ENCODE assay signal across 8 cellular contexts in genomic region chr1:3668585-3669300, GRCh38. TPM values are rescaled to one million over a fixed set of nuclear protein-coding genes. Genes with fewer than 3 reads are reported as not detected.
DNase-seq lines count a peak whose midpoint lies in the region; ATAC-seq and TF ChIP-seq lines count a peak whose summit lies in the region.

No MANE protein-coding gene starts in this region.

- no peaks in the 10 kb centered on the region for H3K9me3 Mint-ChIP-seq in MCF 10A (ENCODE audit: unreplicated experiment)

- H3K4me3 ChIP-seq in coronary artery (no peak overlapping the region), lower leg skin (ENCODE audit: low read depth, poor library complexity, severe bottlenecking) (no peak overlapping the region)

- H3K4me3 Mint-ChIP-seq in MCF 10A (ENCODE audit: unreplicated experiment): peak overlapping the region; percentile 15

- no peaks in the 10 kb centered on the region for H3K27me3 Mint-ChIP-seq in MCF 10A (ENCODE audit: insufficient read depth, unreplicated experiment)

- WGBS in lower leg skin, 2 donors: 14 to 28% methylated on average over 15 to 19 of the region's 30 CpGs

- CTCF ChIA-PET in MCF 10A (lab: Yijun Ruan, JAX): interaction anchor here (0.6 to 1.8 kb wide), 4 partner anchors 12 to 56 kb away, joined by 3 to 11 read pairs (median 4); no protein-coding TSS in a partner anchor

- POLR2A ChIA-PET in MCF 10A (lab: Yijun Ruan, JAX): interaction anchor here (0.7 to 1.6 kb wide), 7 partner anchors 16 to 127 kb away, joined by 3 to 14 read pairs (median 5); partner anchors contain the start of gene LRRC47

- no peaks in the 10 kb centered on the region for H3K36me3 Mint-ChIP-seq in MCF 10A (ENCODE audit: insufficient read depth, unreplicated experiment)

- ATAC-seq in HG02970 (IDR thresholded peaks at IDR 0.05; ENCODE audit: low FRiP score, unreplicated experiment): no peak
- ATAC-seq in HG03571 (IDR thresholded peaks at IDR 0.05; ENCODE audit: unreplicated experiment): no peak

- H3K27ac ChIP-seq in coronary artery: no peak overlapping the region

- no TSS peak for BruUV-seq in MCF 10A (replicated peaks; lab: Mats Ljungman, UMichigan)

- peak; percentile 72 for DNase-seq in CD1c-positive myeloid dendritic cell (ENCODE audit: extremely low spot score)
- DNase-seq in NCI-H1417 (lab: John Stamatoyannopoulos, UW): peak; percentile 74 to 95 (median 90)
- peak; percentile 63 for DNase-seq in MCF 10A (ENCODE audit: unreplicated experiment)
- DNase-seq in midbrain (lab: John Stamatoyannopoulos, UW): peak; percentile 28
- DNase-seq in coronary artery (ENCODE audit: low spot score): no peak
- no peak for DNase-seq in lower leg skin (ENCODE audit: low spot score in 2 of 2)

- H3K4me1 Mint-ChIP-seq in MCF 10A (ENCODE audit: insufficient read depth, unreplicated experiment): peaks cover 20% of the 10 kb centered on the region

- TF ChIP-seq CTCF in MCF 10A (IDR thresholded peaks at IDR 0.05; ENCODE audit: unreplicated experiment) (no peak), coronary artery (IDR thresholded peaks at IDR 0.05) (no peak), lower leg skin (IDR thresholded peaks at IDR 0.05) (no peak)

- TF ChIP-seq POLR2A in lower leg skin (IDR thresholded peaks at IDR 0.05): no peak

- intact Hi-C loops in MCF 10A (cut with micrococcal nuclease): no loop called here
- intact Hi-C loops in lower leg skin (cut with DNase I; ENCODE audit: low total_unique reads): no loop called here

- H3K27ac Mint-ChIP-seq in MCF 10A (ENCODE audit: low read depth, unreplicated experiment): no peak overlapping the region

RNA-seq across cellular contexts. Expression of gene TP73, which starts 16.4 kb away (rescaled TPM):
- total RNA-seq in MCF 10A (2022) (0.37 and 0.82 TPM in 2 replicates), lower leg skin (10 to 100 TPM in 2 of 4 donors, 1 to 10 TPM in 2; 5.8 to 23.6 (median 11.0) TPM)

RNA-seq across cellular contexts. Expression of gene WRAP73, which starts 18.8 kb away (rescaled TPM):
- total RNA-seq in MCF 10A (2022) (25.3 and 29.8 TPM in 2 replicates), lower leg skin (10 to 100 TPM; 12.5 to 20.6 (median 15.3) TPM)

RNA-seq across cellular contexts. Expression of gene TPRG1L, which starts 43.9 kb away (rescaled TPM):
- total RNA-seq in MCF 10A (2022) (21.9 and 29.7 TPM in 2 replicates), lower leg skin (10 to 100 TPM; 44.1 to 54.3 (median 52.2) TPM)

RNA-seq across cellular contexts. Expression of gene MEGF6, which starts 57.4 kb away (rescaled TPM):
- total RNA-seq in MCF 10A (2022) (12.9 and 14.3 TPM in 2 replicates), lower leg skin (100 to 1,000 TPM in 1 of 4 donors, 10 to 100 TPM in 3; 81.1 to 147 (median 86.1) TPM)

Comparison
In these comparisons a context has a peak if more than half of its experiments do, and no peak if none do; other contexts are left out.
1. DNase-seq: peak in CD1c-positive myeloid dendritic cell (single experiment), NCI-H1417 (3 of 3), MCF 10A (single experiment) and midbrain (single experiment); none in coronary artery (single experiment) and lower leg skin (0 of 2).